Comparison of ENCODE assay signal across 32 cellular contexts in genomic region chr20:2340136-2340535, GRCh38. TPM values are rescaled to one million over a fixed set of nuclear protein-coding genes. Genes with fewer than 3 reads are reported as not detected.
DNase-seq lines count a peak whose midpoint lies in the region; ATAC-seq, FAIRE-seq and TF ChIP-seq lines count a peak whose summit lies in the region.
"Had no signal": no experiment of that assay in that cellular context is flagged by ENCODE, and none has a peak within 500 bp of the region (broad histone marks: within the 10 kb centered on the region; RNA-seq: fewer than 3 reads in every experiment).

No MANE protein-coding gene starts in this region.

- no peak overlapping the region for H2BK15ac ChIP-seq in IMR-90 (ENCODE audit: low read depth, low read length)
- no peak overlapping the region for H2BK15ac ChIP-seq in neuronal stem cell (ENCODE audit: low read length)

- no peak overlapping the region for H3K56ac ChIP-seq in IMR-90 (ENCODE audit: extremely low read depth, insufficient read depth, low read length)

- no peak for FAIRE-seq in K562 (lab: Jason Lieb, UNC)
- FAIRE-seq: A549, GM12892, H54 had no signal

- no peaks in the 10 kb centered on the region for H3K79me2 ChIP-seq in K562 (ENCODE audit: control insufficient read depth, insufficient read depth, low read length)

- H3K14ac ChIP-seq in IMR-90 (replicated peaks; ENCODE audit: low read depth, low read length) (no peak overlapping the region), neuronal stem cell (ENCODE audit: low read length) (peak overlapping the region; percentile 28)

- H3K9me3 ChIP-seq in IMR-90 (ENCODE audit: control insufficient read depth, insufficient read depth, low read length): no peaks in the 10 kb centered on the region
- no peaks in the 10 kb centered on the region for H3K9me3 ChIP-seq in K562 (replicated peaks; ENCODE audit: control insufficient read depth, insufficient read depth, low read depth, low read length)
- no peaks in the 10 kb centered on the region for H3K9me3 ChIP-seq in neuronal stem cell (replicated peaks in 1 of 2; ENCODE audit: control insufficient read depth in 2 of 2, insufficient read depth in 1 of 2, low read depth in 1 of 2, low read length in 2 of 2)
- H3K9me3 ChIP-seq: A549, Caco-2, SJSA1 had no signal

- H2BK120ac ChIP-seq in IMR-90 (ENCODE audit: low read depth, low read length): no peak overlapping the region
- H2BK120ac ChIP-seq in neuronal stem cell (ENCODE audit: low read depth, low read length): no peak overlapping the region

- no peak overlapping the region for H3K4me3 ChIP-seq in GM06990 (replicated peaks; ENCODE audit: low read depth, low read length)
- no peak overlapping the region for H3K4me3 ChIP-seq in IMR-90 (ENCODE audit: insufficient read depth, low read depth, low read length)
- H3K4me3 ChIP-seq in K562: no peak overlapping the region
- no peak overlapping the region for H3K4me3 ChIP-seq in neuronal stem cell (ENCODE audit: low read length in 2 of 2)
- H3K4me3 ChIP-seq: A549, PC-9, SJSA1 had no signal

- H3K79me1 ChIP-seq in IMR-90 (ENCODE audit: low read depth in 1 of 2, low read length in 2 of 2): no peaks in the 10 kb centered on the region
- H3K79me1 ChIP-seq in neuronal stem cell (ENCODE audit: low read depth, low read length): no peaks in the 10 kb centered on the region

- peaks cover 1% of the 10 kb centered on the region for H3K27me3 ChIP-seq in GM06990 (replicated peaks; ENCODE audit: control insufficient read depth, insufficient read depth, low read length)
- peaks cover 3% of the 10 kb centered on the region for H3K27me3 ChIP-seq in IMR-90 (ENCODE audit: control insufficient read depth, insufficient read depth, low read length)
- peaks cover 2 to 21% of the 10 kb centered on the region in 2 experiments; a peak in 3 of 5 replicates for H3K27me3 ChIP-seq in K562 (ENCODE audit: control insufficient read depth in 2 of 2, insufficient read depth in 2 of 2, low read length in 2 of 2)
- no peaks in the 10 kb centered on the region for H3K27me3 ChIP-seq in neuronal stem cell (ENCODE audit: control insufficient read depth in 3 of 3, insufficient read depth in 3 of 3, low read depth in 1 of 3, low read length in 3 of 3)
- H3K27me3 ChIP-seq: SJSA1 had no signal

- no peaks in the 10 kb centered on the region for H4K20me1 ChIP-seq in IMR-90 (ENCODE audit: insufficient read depth, low read length)
- H4K20me1 ChIP-seq in K562 (replicated peaks; ENCODE audit: control insufficient read depth, insufficient read depth, low read length): no peaks in the 10 kb centered on the region

- H2AK5ac ChIP-seq in IMR-90 (ENCODE audit: low read depth, low read length) (no peak overlapping the region), neuronal stem cell (ENCODE audit: low read depth, low read length) (peak overlapping the region; percentile 68)

- H3K9ac ChIP-seq in IMR-90 (ENCODE audit: low read depth, low read length) (no peak overlapping the region), K562 (ENCODE audit: insufficient read depth in 1 of 2, low read depth in 2 of 2, low read length in 2 of 2) (no peak overlapping the region), neuronal stem cell (ENCODE audit: low read depth, low read length, poor library complexity) (no peak overlapping the region)

- H2AK9ac ChIP-seq in IMR-90 (replicated peaks; ENCODE audit: low read depth, low read length, poor library complexity): no peak overlapping the region

- H3K23ac ChIP-seq in IMR-90 (ENCODE audit: low read depth, low read length) (no peak overlapping the region), neuronal stem cell (ENCODE audit: low read depth, low read length, poor library complexity) (no peak overlapping the region)

- BruUV-seq in IMR-90 (replicated peaks; lab: Mats Ljungman, UMichigan): no TSS peak
- BruUV-seq in K562 (replicated peaks; lab: Mats Ljungman, UMichigan): no TSS peak

- no peak overlapping the region for H2BK12ac ChIP-seq in neuronal stem cell (ENCODE audit: low read length)

- H3K4me2 ChIP-seq in IMR-90 (ENCODE audit: low read depth, low read length): no peak overlapping the region
- H3K4me2 ChIP-seq in K562 (ENCODE audit: insufficient read depth, low read length): no peak overlapping the region
- H3K4me2 ChIP-seq in neuronal stem cell (ENCODE audit: insufficient read depth, low read length, poor library complexity, severe bottlenecking): no peak overlapping the region
- H3K4me2 ChIP-seq: A549, PC-9 had no signal

- no peak for TF ChIP-seq EP300 in K562 (IDR thresholded peaks at IDR 0.05; ENCODE audit: low read length)

- CTCF ChIA-PET in IMR-90 (lab: Yijun Ruan, JAX) (no interaction called here), K562 (lab: Yijun Ruan, JAX; ENCODE audit: low intra/inter-chr PET ratio) (no interaction called here)

- no peak for TF ChIP-seq RAD21 in IMR-90 (IDR thresholded peaks at IDR 0.05; ENCODE audit: low read length)
- no peak for TF ChIP-seq RAD21 in K562 (CRISPR knock-in tag; conservative IDR thresholded peaks at IDR 0.05 in 1 of 2, IDR thresholded peaks at IDR 0.05 in 1 of 2)

- POLR2A ChIA-PET in IMR-90 (lab: Charles Lee; ENCODE audit: unreplicated experiment): no interaction called here
- POLR2A ChIA-PET in K562 (lab: Yijun Ruan, JAX): no interaction called here

- no peak overlapping the region for H2BK20ac ChIP-seq in IMR-90 (ENCODE audit: low read depth, low read length)

- 66% methylated on average over 10 of the region's 11 CpGs; no CpG with 5 or more reads in 1 of the 2 experiments for WGBS in IMR-90 (ENCODE audit: extremely low coverage in 2 of 2, insufficient read length in 1 of 2), 2 experiments
- WGBS in K562 (ENCODE audit: insufficient coverage, low coverage, missing lambda C conversion rate): 8% methylated on average over 9 of the region's 11 CpGs
- no CpG with 5 or more reads among the region's 11 CpGs for WGBS in neuronal stem cell (ENCODE audit: extremely low coverage in 2 of 2, insufficient read length in 2 of 2, insufficient replicate concordance in 1 of 2), 2 donors

- no peak overlapping the region for H4K5ac ChIP-seq in IMR-90 (ENCODE audit: low read depth, low read length)

- no peak overlapping the region for H4K8ac ChIP-seq in IMR-90 (ENCODE audit: low read depth in 2 of 2, low read length in 2 of 2)
- H4K8ac ChIP-seq in neuronal stem cell (ENCODE audit: low read depth, low read length): no peak overlapping the region

- H3K27ac ChIP-seq in IMR-90 (ENCODE audit: insufficient read depth, low read length): no peak overlapping the region
- H3K27ac ChIP-seq in K562 (ENCODE audit: extremely low read depth, low read depth, low read length): no peak overlapping the region
- H3K27ac ChIP-seq in neuronal stem cell (replicated peaks; ENCODE audit: low read length): no peak overlapping the region
- H3K27ac ChIP-seq: A549, C4-2B, PC-9, SJSA1 had no signal

- TF ChIP-seq POLR2A in IMR-90 (IDR thresholded peaks at IDR 0.05; ENCODE audit: low read depth, low read length) (no peak), K562 (conservative IDR thresholded peaks at IDR 0.05) (no peak)

- H2AFZ ChIP-seq in IMR-90 (replicated peaks; ENCODE audit: low read length, poor library complexity) (peak overlapping the region; percentile 14), K562 (ENCODE audit: low read depth, low read length) (no peak overlapping the region), neuronal stem cell (ENCODE audit: low read length) (no peak overlapping the region)
- H2AFZ ChIP-seq: PC-9 had no signal

- ATAC-seq in IMR-90 (ENCODE audit: low read depth): no peak
- ATAC-seq in K562: peak; percentile 71
- no peak for ATAC-seq in GM18907 (IDR thresholded peaks at IDR 0.05; ENCODE audit: unreplicated experiment)
- ATAC-seq: CD8-positive, alpha-beta T cell; Right ventricle myocardium inferior had no signal

- dilution Hi-C loops in IMR-90 (cut with HindIII; ENCODE audit: low sequenced_read_pairs, unreplicated experiment): no loop called here

- in situ Hi-C loops in IMR-90 (cut with MboI; ENCODE audit: low sequenced_read_pairs) (no loop called here), K562 (cut with MboI) (loop anchor here (5.0 kb wide), 1 partner anchor 128 kb away; no protein-coding TSS in a partner anchor)

- no peak overlapping the region for H2BK5ac ChIP-seq in IMR-90 (ENCODE audit: low read depth, low read length, poor library complexity, severe bottlenecking)
- H2BK5ac ChIP-seq in neuronal stem cell (ENCODE audit: low read length): no peak overlapping the region

- H3K36me3 ChIP-seq in GM06990 (ENCODE audit: control insufficient read depth, insufficient read depth, low read length): no peaks in the 10 kb centered on the region
- no peaks in the 10 kb centered on the region for H3K36me3 ChIP-seq in IMR-90 (ENCODE audit: control insufficient read depth, insufficient read depth, low read length)
- no peaks in the 10 kb centered on the region for H3K36me3 ChIP-seq in K562 (ENCODE audit: control insufficient read depth, insufficient read depth, low read length)
- H3K36me3 ChIP-seq in neuronal stem cell (replicated peaks in 1 of 2; ENCODE audit: control insufficient read depth in 2 of 2, insufficient read depth in 2 of 2, low read length in 2 of 2): no peaks in the 10 kb centered on the region
- H3K36me3 ChIP-seq: SJSA1 had no signal

- H4K91ac ChIP-seq in IMR-90 (ENCODE audit: insufficient read depth, low read depth, low read length) (no peak overlapping the region), neuronal stem cell (ENCODE audit: low read depth, low read length, poor library complexity) (no peak overlapping the region)

- H3K4me1 ChIP-seq in IMR-90 (ENCODE audit: control insufficient read depth, insufficient read depth, low read length): no peaks in the 10 kb centered on the region
- H3K4me1 ChIP-seq in K562 (replicated peaks in 1 of 2; ENCODE audit: control insufficient read depth in 2 of 2, insufficient read depth in 2 of 2, low read length in 2 of 2): no peaks in the 10 kb centered on the region; a peak in 1 of 5 replicates
- peaks cover 0 to 3% of the 10 kb centered on the region in 2 donors for H3K4me1 ChIP-seq in neuronal stem cell (ENCODE audit: control insufficient read depth in 2 of 2, insufficient read depth in 1 of 2, low read depth in 1 of 2, low read length in 2 of 2)
- H3K4me1 ChIP-seq: A549, Caco-2, SJSA1 had no signal

- TF ChIP-seq CTCF in GM06990 (IDR thresholded peaks at IDR 0.05; ENCODE audit: insufficient read depth, low read length, poor library complexity, severe bottlenecking) (peak; percentile 7), IMR-90 (conservative IDR thresholded peaks at IDR 0.05; ENCODE audit: low read depth, low read length) (no peak), K562 (IDR thresholded peaks at IDR 0.05 in 2 of 3, conservative IDR thresholded peaks at IDR 0.05 in 1 of 3; ENCODE audit: insufficient read depth in 2 of 3, low read depth in 1 of 3, low read length in 3 of 3) (peak in 2 of 3 experiments; percentile 14 to 27; a peak in 1 of 6 replicates)

- H3K9me1 ChIP-seq in IMR-90 (ENCODE audit: insufficient read depth, low read length): no peaks in the 10 kb centered on the region
- H3K9me1 ChIP-seq in K562 (ENCODE audit: control insufficient read depth, insufficient read depth, low read length): no peaks in the 10 kb centered on the region

- H3K18ac ChIP-seq in IMR-90 (ENCODE audit: low read depth, low read length): no peak overlapping the region
- peak overlapping the region; percentile 35 for H3K18ac ChIP-seq in neuronal stem cell (ENCODE audit: low read length)

- DNase-seq in GM06990 (ENCODE audit: extremely low read depth, insufficient read length): no peak
- no peak for DNase-seq in IMR-90
- DNase-seq in K562 (ENCODE audit: extremely low read depth in 1 of 4, low spot score in 3 of 4): no peak
- DNase-seq in neuronal stem cell (ENCODE audit: low spot score): no peak
- DNase-seq in DMS79 treated with DMSO at 0.1 percent for 48 hours (lab: John Stamatoyannopoulos, UW): no peak
- DNase-seq in SIG-M5 treated with dmso at 0.1 percent for 504 hours (lab: John Stamatoyannopoulos, UW; ENCODE audit: unreplicated experiment): no peak
- DNase-seq in GM19238 (ENCODE audit: insufficient read length, low spot score): no peak
- DNase-seq: AML-193; Caco-2; CD8-positive, alpha-beta T cell; EL; GDM1; HFFc6; Karpas-422; MV-4-11; NCI-H1105 treated with DMSO at 0.1 percent for 48 hours; NCI-H146; NCI-H1930; NCI-H446; NCI-H524 treated with DMSO at 0.1 percent for 48 hours; NCI-H774; PC-9; T-helper 2 cell had no signal

- H3K4ac ChIP-seq in IMR-90 (ENCODE audit: low read depth, low read length) (no peak overlapping the region), neuronal stem cell (ENCODE audit: low read length) (no peak overlapping the region)

- intact Hi-C loops in IMR-90 (cut with micrococcal nuclease): no loop called here
- intact Hi-C loops in K562 (cut with micrococcal nuclease): no loop called here

RNA-seq across cellular contexts. Expression of gene TGM6, which starts 40.6 kb away (rescaled TPM):
- total RNA-seq in IMR-90 (2012; rRNA removed) (not detected in 2 replicates), K562 (2014; rRNA removed) (not detected in 2 replicates), K562 (2014; rRNA removed; fragmentation: Illumina TruSeq; extraction: Trizol) (not detected in 2 replicates), K562 (2015; rRNA removed; fragmentation: Illumina TruSeq; extraction: Trizol) (not detected in 2 replicates), K562 (2021) (not detected in 2 replicates)
- polyA plus RNA-seq in IMR-90 (2012; rRNA removed) (not detected in 2 replicates), K562 (2011; rRNA removed) (not detected in 2 replicates), K562 (2014; fragmentation: Illumina TruSeq; extraction: Trizol) (not detected in 2 replicates), K562 (2014; fragmentation: Nextera tagmentation; extraction: Ambion mirVana) (not detected), K562 (2014; rRNA removed) (not detected in 2 replicates)
- not detected in 2 replicates for polyA plus RNA-seq in IMR-90 (2012; cell fraction: cytosol; rRNA removed)
- polyA plus RNA-seq in IMR-90 (2012; cell fraction: nucleus; rRNA removed; ENCODE audit: low replicate concordance): not detected in 2 replicates
- not detected in 2 replicates for total RNA-seq in K562 (2011; cell fraction: chromatin; rRNA removed; ENCODE audit: low replicate concordance)
- total RNA-seq in K562 (2011; cell fraction: nucleolus; rRNA removed): not detected in 2 replicates
- total RNA-seq in K562 (2011; cell fraction: nucleoplasm; rRNA removed): not detected in 2 replicates
- polyA plus RNA-seq in K562 (2011; cell fraction: cytosol; rRNA removed): not detected in 2 replicates
- not detected in 2 replicates for polyA plus RNA-seq in K562 (2011; cell fraction: nucleus; rRNA removed)
- polyA plus RNA-seq in K562 (2012): not detected in 2 replicates
- polyA minus RNA-seq in K562 (2011; rRNA and poly(A)+ RNA removed): not detected in 2 replicates
- polyA minus RNA-seq in K562 (2011; cell fraction: cytosol; rRNA and poly(A)+ RNA removed): not detected in 2 replicates
- polyA minus RNA-seq in K562 (2011; cell fraction: nucleus; rRNA and poly(A)+ RNA removed): not detected in 2 replicates
- not detected for polyA plus RNA-seq in neuronal stem cell (2013, experiment 1 of 2)
- polyA plus RNA-seq in neuronal stem cell (2013, experiment 2 of 2): not detected
- total RNA-seq: Caco-2; CD8-positive, alpha-beta T cell; HFFc6; M059J; PC-9; Right ventricle myocardium inferior; RPMI7951; SJSA1 had no signal
- polyA plus RNA-seq: A549 had no signal

RNA-seq across cellular contexts. Expression of gene TGM3, which starts 44.3 kb away (rescaled TPM):
- total RNA-seq in IMR-90 (2012; rRNA removed) (not detected in 2 replicates), K562 (2014; rRNA removed) (not detected in 2 replicates), K562 (2014; rRNA removed; fragmentation: Illumina TruSeq; extraction: Trizol) (not detected in 2 replicates), K562 (2015; rRNA removed; fragmentation: Illumina TruSeq; extraction: Trizol) (not detected in 2 replicates), K562 (2021) (not detected in 2 replicates)
- polyA plus RNA-seq in IMR-90 (2012; rRNA removed) (not detected in 2 replicates), K562 (2011; rRNA removed) (not detected in 2 replicates), K562 (2014; fragmentation: Illumina TruSeq; extraction: Trizol) (not detected in 2 replicates), K562 (2014; fragmentation: Nextera tagmentation; extraction: Ambion mirVana) (not detected), K562 (2014; rRNA removed) (not detected in 2 replicates)
- not detected in 2 replicates for polyA plus RNA-seq in IMR-90 (2012; cell fraction: cytosol; rRNA removed)
- polyA plus RNA-seq in IMR-90 (2012; cell fraction: nucleus; rRNA removed; ENCODE audit: low replicate concordance): not detected in 2 replicates
- total RNA-seq in K562 (2011; cell fraction: chromatin; rRNA removed; ENCODE audit: low replicate concordance): not detected in 2 replicates
- total RNA-seq in K562 (2011; cell fraction: nucleolus; rRNA removed): not detected in 2 replicates
- not detected in 2 replicates for total RNA-seq in K562 (2011; cell fraction: nucleoplasm; rRNA removed)
- 0.03 TPM in 1 of 2 replicates, not detected in the other for polyA plus RNA-seq in K562 (2011; cell fraction: cytosol; rRNA removed)
- not detected in 2 replicates for polyA plus RNA-seq in K562 (2011; cell fraction: nucleus; rRNA removed)
- polyA plus RNA-seq in K562 (2012): 0.07 TPM in 1 of 2 replicates, not detected in the other
- not detected in 2 replicates for polyA minus RNA-seq in K562 (2011; rRNA and poly(A)+ RNA removed)
- polyA minus RNA-seq in K562 (2011; cell fraction: cytosol; rRNA and poly(A)+ RNA removed): not detected in 2 replicates
- polyA minus RNA-seq in K562 (2011; cell fraction: nucleus; rRNA and poly(A)+ RNA removed): not detected in 2 replicates
- polyA plus RNA-seq in neuronal stem cell (2013, experiment 1 of 2): 0.29 TPM
- polyA plus RNA-seq in neuronal stem cell (2013, experiment 2 of 2): 0.19 TPM
- total RNA-seq: CD8-positive, alpha-beta T cell; M059J; PC-9; Right ventricle myocardium inferior; RPMI7951 had no signal
